ENCODE assay signal across 17 cellular contexts in the genomic region with DNA sequence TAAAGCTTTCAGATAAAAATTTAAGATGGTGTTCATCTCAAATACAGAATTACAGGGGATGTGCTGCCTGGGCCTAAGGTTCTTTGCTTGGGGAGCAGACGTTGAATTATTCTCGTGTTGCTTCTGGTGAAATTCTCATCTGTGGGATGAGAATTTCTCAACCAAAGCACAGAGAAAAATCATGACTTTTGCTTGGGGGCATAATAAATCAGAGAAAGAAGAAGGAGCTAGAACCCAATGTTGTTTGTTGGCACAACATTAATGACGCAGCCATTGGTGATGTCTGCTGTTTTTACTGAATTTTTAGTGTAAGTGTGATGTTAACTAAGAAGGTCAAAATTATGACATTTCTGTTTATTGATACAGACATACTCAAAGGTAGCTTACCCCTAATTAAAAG. TPM values are rescaled to one million over a fixed set of nuclear protein-coding genes. Genes with fewer than 3 reads are reported as not detected.
DNase-seq lines count a peak whose midpoint lies in the region; ATAC-seq and TF ChIP-seq lines count a peak whose summit lies in the region.
"Had no signal": no experiment of that assay in that cellular context is flagged by ENCODE, and none has a peak within 500 bp of the region (broad histone marks: within the 10 kb centered on the region; RNA-seq: fewer than 3 reads in every experiment).

No MANE protein-coding gene starts in this region.

- DNase-seq in NCI-H460 (ENCODE audit: extremely low read depth, low read depth) = peak; percentile 65
- peak; percentile 53 for DNase-seq in SK-N-MC (ENCODE audit: low read depth, low spot score)
- DNase-seq in mesothelial cell of epicardium (ENCODE audit: low spot score in 2 of 2, unreplicated experiment in 2 of 2) = no peak
- DNase-seq in activated gamma-delta T cell (lab: John Stamatoyannopoulos, UW) = no peak
- DNase-seq in SKM-1 treated with dmso at 0.1 percent for 144 hours (lab: John Stamatoyannopoulos, UW; ENCODE audit: unreplicated experiment) = no peak
- no peak for DNase-seq in NCI-H526 treated with DMSO at 0.1 percent for 48 hours (lab: John Stamatoyannopoulos, UW)
- DNase-seq: ACHN; BE2C; C1 segment of cervical spinal cord; CD4-positive, CD25-positive, alpha-beta regulatory T cell; CD8-positive, alpha-beta memory T cell; COR-L47; GM23248 had no signal

- H3K9me3 ChIP-seq in SK-N-MC (ENCODE audit: low read depth, low read length) = no peaks in the 10 kb centered on the region
- H3K9me3 ChIP-seq: BE2C, HAP-1 had no signal

- H3K36me3 Mint-ChIP-seq in mesothelial cell of epicardium = no peaks in the 10 kb centered on the region
- H3K36me3 Mint-ChIP-seq: CD4-positive, CD25-positive, alpha-beta regulatory T cell; CD8-positive, alpha-beta memory T cell; IgD-negative memory B cell had no signal

- peak overlapping the region; percentile 2; the same call in 1 of the 2 replicates for H3K4me3 ChIP-seq in SK-N-MC
- H3K4me3 ChIP-seq: GM23248, HAP-1 had no signal

- peak overlapping the region; percentile 62 for H3K27ac ChIP-seq in SK-N-MC
- H3K27ac ChIP-seq: GM23248 had no signal

- no peak overlapping the region for H3K9ac ChIP-seq in SK-N-MC (ENCODE audit: insufficient read length)
- H3K9ac ChIP-seq: GM23248 had no signal

- H3K4me3 Mint-ChIP-seq in mesothelial cell of epicardium = no peak overlapping the region
- H3K4me3 Mint-ChIP-seq: CD4-positive, CD25-positive, alpha-beta regulatory T cell; CD8-positive, alpha-beta memory T cell; IgD-negative memory B cell had no signal

- ATAC-seq in HG02571 (IDR thresholded peaks at IDR 0.05; ENCODE audit: unreplicated experiment) = no peak
- ATAC-seq: HepG2 had no signal

- no peaks in the 10 kb centered on the region for H3K36me3 ChIP-seq in SK-N-MC (ENCODE audit: insufficient read depth, low read length)
- H3K36me3 ChIP-seq: BE2C, HAP-1 had no signal

- peaks cover 10% of the 10 kb centered on the region for H3K4me1 Mint-ChIP-seq in mesothelial cell of epicardium
- H3K4me1 Mint-ChIP-seq: CD4-positive, CD25-positive, alpha-beta regulatory T cell; CD8-positive, alpha-beta memory T cell; IgD-negative memory B cell had no signal

- no peak for TF ChIP-seq CTCF in mesothelial cell of epicardium (IDR thresholded peaks at IDR 0.05; ENCODE audit: unreplicated experiment)

- no peaks in the 10 kb centered on the region for H3K27me3 Mint-ChIP-seq in mesothelial cell of epicardium (ENCODE audit: low read depth)
- H3K27me3 Mint-ChIP-seq: CD4-positive, CD25-positive, alpha-beta regulatory T cell had no signal

- no peaks in the 10 kb centered on the region for H3K9me3 Mint-ChIP-seq in mesothelial cell of epicardium
- H3K9me3 Mint-ChIP-seq: CD4-positive, CD25-positive, alpha-beta regulatory T cell; IgD-negative memory B cell had no signal

- H3K27ac Mint-ChIP-seq in mesothelial cell of epicardium = peak overlapping the region; percentile 69
- H3K27ac Mint-ChIP-seq: CD4-positive, CD25-positive, alpha-beta regulatory T cell; CD8-positive, alpha-beta memory T cell; IgD-negative memory B cell had no signal

RNA-seq across cellular contexts. Expression of a gene that starts 35.7 kb away (rescaled TPM):
- 320 and 335 TPM in 2 replicates for total RNA-seq in NCI-H460 (2014; rRNA removed; shearing (Covaris generic))
- polyA plus RNA-seq in NCI-H460 (2014; cell fraction: nucleus; rRNA removed) = 256 and 418 TPM in 2 replicates
- total RNA-seq in mesothelial cell of epicardium = 14.8 to 17.2 TPM (median 15.8 TPM) in 3 replicates
- total RNA-seq: CD4-positive, CD25-positive, alpha-beta regulatory T cell; CD8-positive, alpha-beta memory T cell; HepG2 had no signal
- polyA plus RNA-seq: CD4-positive, CD25-positive, alpha-beta regulatory T cell; CD8-positive, alpha-beta memory T cell; HepG2; IgD-negative memory B cell had no signal

Comparison
In these comparisons a context has a peak if more than half of its experiments do, and no peak if none do; other contexts are left out.
1. DNase-seq: peak in NCI-H460 (single experiment) and SK-N-MC (single experiment); none in mesothelial cell of epicardium (0 of 2), activated gamma-delta T cell (single experiment), SKM-1 treated with dmso at 0.1 percent for 144 hours (single experiment) and NCI-H526 treated with DMSO at 0.1 percent for 48 hours (single experiment).
2. RNA of a gene that starts 35.7 kb away (total RNA-seq): 320 to 335 TPM in NCI-H460; 14.8 to 17.2 TPM in mesothelial cell of epicardium; every median in the first group is over 10 times any median in the second.